Comparison of ENCODE assay signal across 9 cellular contexts in genomic region chrX:7068939-7069367, GRCh38.
DNase-seq lines count a peak whose midpoint lies in the region; ATAC-seq and TF ChIP-seq lines count a peak whose summit lies in the region.
"Had no signal": no experiment of that assay in that cellular context is flagged by ENCODE, and none has a peak within 500 bp of the region (broad histone marks: within the 10 kb centered on the region; RNA-seq: fewer than 3 reads in every experiment).

No MANE protein-coding gene starts in this region.

- H3K4me3 Mint-ChIP-seq in effector memory CD8-positive, alpha-beta T cell: peak overlapping the region; percentile 63 to 74

- H3K9me3 Mint-ChIP-seq in effector memory CD8-positive, alpha-beta T cell: no peaks in the 10 kb centered on the region

- peaks cover 17 to 20% of the 10 kb centered on the region in 2 donors for H3K4me1 Mint-ChIP-seq in effector memory CD8-positive, alpha-beta T cell (ENCODE audit: low read depth in 2 of 2)

- peak overlapping the region; percentile 76 to 82 for H3K27ac Mint-ChIP-seq in effector memory CD8-positive, alpha-beta T cell

- no peaks in the 10 kb centered on the region for H3K27me3 ChIP-seq in upper lobe of right lung

- no peak for TF ChIP-seq CTCF in upper lobe of right lung (IDR thresholded peaks at IDR 0.05)

- no peaks in the 10 kb centered on the region for H3K9me3 ChIP-seq in upper lobe of right lung

- no peak overlapping the region for H3K27ac ChIP-seq in upper lobe of right lung
- H3K27ac ChIP-seq: epithelial cell of prostate had no signal

- no peaks in the 10 kb centered on the region for H3K27me3 Mint-ChIP-seq in effector memory CD8-positive, alpha-beta T cell

- no peak overlapping the region for H3K4me3 ChIP-seq in upper lobe of right lung

- no peaks in the 10 kb centered on the region for H3K4me1 ChIP-seq in upper lobe of right lung

- DNase-seq in stimulated activated CD4-positive, alpha-beta T cell treated with anti-CD3 and anti-CD28 coated beads, Interleukin-15, amount 100 ng/mL, for 24 hours: peak; percentile 16
- DNase-seq in stimulated activated CD4-positive, alpha-beta T cell treated with anti-CD3 and anti-CD28 coated beads, Interleukin-1b, Interleukin-23, amount 100 ng/mL, for 48 hours: no peak
- DNase-seq in NCI-H226 (peak; percentile 51), upper lobe of right lung (no peak), superior temporal gyrus (ENCODE audit: extremely low spot score) (no peak), NCI-H1092 (lab: John Stamatoyannopoulos, UW) (no peak), MV-4-11 (lab: John Stamatoyannopoulos, UW) (no peak)
- DNase-seq in effector memory CD8-positive, alpha-beta T cell: peak in 1 of 3 experiments; percentile 1

- no peaks in the 10 kb centered on the region for H3K36me3 ChIP-seq in upper lobe of right lung

- no peak for ATAC-seq in effector memory CD8-positive, alpha-beta T cell (replicated peaks)
- ATAC-seq in upper lobe of right lung: peak; percentile 38

- H3K36me3 Mint-ChIP-seq in effector memory CD8-positive, alpha-beta T cell (ENCODE audit: insufficient read depth): peaks cover 8% of the 10 kb centered on the region

- intact Hi-C loops in upper lobe of right lung (cut with DNase I): no loop called here

Comparison
In these comparisons a context has a peak if more than half of its experiments do, and no peak if none do; other contexts are left out.
1. DNase-seq: peak in stimulated activated CD4-positive, alpha-beta T cell treated with anti-CD3 and anti-CD28 coated beads, Interleukin-15, amount 100 ng/mL, for 24 hours (single experiment) and NCI-H226 (single experiment); none in stimulated activated CD4-positive, alpha-beta T cell treated with anti-CD3 and anti-CD28 coated beads, Interleukin-1b, Interleukin-23, amount 100 ng/mL, for 48 hours (single experiment), upper lobe of right lung (single experiment), superior temporal gyrus (single experiment), NCI-H1092 (single experiment) and MV-4-11 (single experiment).